ENCODE assay signal across 9 cellular contexts in the genomic region with DNA sequence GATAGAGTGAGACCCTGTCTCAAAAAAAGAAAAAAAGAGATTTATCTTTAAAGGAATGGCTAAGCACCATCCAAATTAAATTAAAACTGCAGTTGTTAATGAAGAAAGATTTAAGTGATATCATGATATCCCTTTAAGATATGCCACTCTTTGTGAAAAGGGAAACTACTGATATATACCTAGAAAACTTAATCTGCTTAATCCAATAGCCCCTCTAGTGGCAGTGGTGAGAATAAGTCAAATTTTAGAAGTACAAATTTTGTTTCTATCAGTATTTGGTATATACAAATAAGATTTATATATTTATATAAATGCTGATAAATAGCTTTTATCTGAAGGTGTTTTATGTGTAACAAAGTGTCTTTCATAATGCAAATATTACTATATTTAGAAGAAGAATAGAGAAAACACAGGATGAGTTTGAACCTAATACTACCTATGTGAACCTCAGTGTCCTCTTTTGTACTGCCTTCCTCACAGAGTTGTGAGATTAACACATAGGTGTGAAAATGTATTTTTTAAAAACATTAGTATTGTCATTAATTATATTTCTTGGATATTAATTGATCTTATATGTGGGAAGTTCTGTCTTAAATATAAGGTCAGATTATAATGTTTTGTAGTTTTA. TPM values are rescaled to one million over a fixed set of nuclear protein-coding genes. Genes with fewer than 3 reads are reported as not detected.
DNase-seq lines count a peak whose midpoint lies in the region; ATAC-seq and TF ChIP-seq lines count a peak whose summit lies in the region.
"Had no signal": no experiment of that assay in that cellular context is flagged by ENCODE, and none has a peak within 500 bp of the region (broad histone marks: within the 10 kb centered on the region; RNA-seq: fewer than 3 reads in every experiment).

No MANE protein-coding gene starts in this region.

- H4K20me1 ChIP-seq in OCI-LY1 (ENCODE audit: insufficient read depth, low read length) (no peaks in the 10 kb centered on the region), fibroblast of lung (ENCODE audit: control insufficient read depth, extremely low read depth, insufficient read depth, low read length) (no peaks in the 10 kb centered on the region)

- no peaks in the 10 kb centered on the region for H3F3A ChIP-seq in OCI-LY1 (ENCODE audit: insufficient read depth, low read length)

- no peaks in the 10 kb centered on the region for H3K9me3 ChIP-seq in heart left ventricle
- no peaks in the 10 kb centered on the region for H3K9me3 ChIP-seq in right cardiac atrium (ENCODE audit: control insufficient read depth, low read length)
- no peaks in the 10 kb centered on the region for H3K9me3 ChIP-seq in OCI-LY1 (ENCODE audit: low read length)
- H3K9me3 ChIP-seq in fibroblast of lung (ENCODE audit: control insufficient read depth, insufficient read depth, low read depth, low read length), result no peaks in the 10 kb centered on the region
- no peaks in the 10 kb centered on the region for H3K9me3 ChIP-seq in thyroid gland

- ATAC-seq in heart left ventricle (no peak), right cardiac atrium (no peak), GM19397 (IDR thresholded peaks at IDR 0.05; ENCODE audit: unreplicated experiment) (no peak), HG02885 (IDR thresholded peaks at IDR 0.05; ENCODE audit: poor library complexity, unreplicated experiment) (no peak), GM19452 (IDR thresholded peaks at IDR 0.05; ENCODE audit: unreplicated experiment) (no peak)

- H3K79me2 ChIP-seq in OCI-LY1 (ENCODE audit: insufficient read depth, low read length) (no peaks in the 10 kb centered on the region), fibroblast of lung (ENCODE audit: control insufficient read depth, insufficient read depth, low read length) (no peaks in the 10 kb centered on the region)

- H2AFZ ChIP-seq in OCI-LY1 (ENCODE audit: low read length), result no peak overlapping the region
- no peak overlapping the region for H2AFZ ChIP-seq in fibroblast of lung (ENCODE audit: low read length)

- intact Hi-C loops in heart left ventricle (cut with DNase I) (loop anchor here in 1 of 10 donors (10.0 kb wide), 1 partner anchor 643 kb away; no protein-coding TSS in a partner anchor), right cardiac atrium (cut with DNase I) (no loop called here), thyroid gland (cut with DNase I) (no loop called here)

- H3K9me2 ChIP-seq in OCI-LY1 (ENCODE audit: low read depth, low read length), result no peaks in the 10 kb centered on the region

- DNase-seq in heart left ventricle, result no peak
- no peak for DNase-seq in right cardiac atrium
- DNase-seq in fibroblast of lung (ENCODE audit: low read depth in 2 of 2), result peak; percentile 16 to 39
- DNase-seq in thyroid gland, result no peak
- DNase-seq: activated CD4-positive, alpha-beta T cell treated with anti-CD3 and anti-CD28 coated beads for 4 hours had no signal

- H3K27ac ChIP-seq in heart left ventricle, result no peak overlapping the region
- H3K27ac ChIP-seq in right cardiac atrium (ENCODE audit: low read length), result no peak overlapping the region
- no peak overlapping the region for H3K27ac ChIP-seq in OCI-LY1 (ENCODE audit: low read depth, low read length, poor library complexity, severe bottlenecking)
- H3K27ac ChIP-seq in fibroblast of lung (ENCODE audit: insufficient read depth, low read length), result no peak overlapping the region
- no peak overlapping the region for H3K27ac ChIP-seq in thyroid gland

- no peak overlapping the region for H3K9ac ChIP-seq in OCI-LY1 (ENCODE audit: low read length)
- H3K9ac ChIP-seq in fibroblast of lung (ENCODE audit: insufficient read depth, low read length), result no peak overlapping the region

- TF ChIP-seq POLR2A in heart left ventricle (IDR thresholded peaks at IDR 0.05), result no peak
- TF ChIP-seq POLR2A in thyroid gland (IDR thresholded peaks at IDR 0.05), result no peak

- H3K36me3 ChIP-seq in heart left ventricle (peaks cover 0 to 4% (median 0%) of the 10 kb centered on the region in 9 donors), OCI-LY1 (ENCODE audit: insufficient read depth, low read length) (no peaks in the 10 kb centered on the region), fibroblast of lung (ENCODE audit: control insufficient read depth, insufficient read depth, low read length) (no peaks in the 10 kb centered on the region), thyroid gland (no peaks in the 10 kb centered on the region)

- no peak overlapping the region for H3K4me3 ChIP-seq in heart left ventricle
- no peak overlapping the region for H3K4me3 ChIP-seq in right cardiac atrium (ENCODE audit: low read length)
- no peak overlapping the region for H3K4me3 ChIP-seq in OCI-LY1 (ENCODE audit: low read depth, low read length, poor library complexity, severe bottlenecking)
- no peak overlapping the region for H3K4me3 ChIP-seq in fibroblast of lung (replicated peaks in 1 of 4; ENCODE audit: control extremely low read depth in 1 of 4, insufficient read depth in 1 of 4, low read depth in 3 of 4, low read length in 4 of 4)
- H3K4me3 ChIP-seq in thyroid gland (replicated peaks in 1 of 3), result no peak overlapping the region

- H3K4me2 ChIP-seq in OCI-LY1 (ENCODE audit: low read length) (no peak overlapping the region), fibroblast of lung (ENCODE audit: extremely low read depth, insufficient read depth, low read length) (no peak overlapping the region)

- H3K27me3 ChIP-seq in heart left ventricle (no peaks in the 10 kb centered on the region), right cardiac atrium (ENCODE audit: control insufficient read depth, insufficient read depth) (no peaks in the 10 kb centered on the region), OCI-LY1 (ENCODE audit: insufficient read depth, low read length) (no peaks in the 10 kb centered on the region), fibroblast of lung (ENCODE audit: control insufficient read depth, insufficient read depth, low read length) (no peaks in the 10 kb centered on the region), thyroid gland (no peaks in the 10 kb centered on the region)

- H3K4me1 ChIP-seq in heart left ventricle, result no peaks in the 10 kb centered on the region
- no peaks in the 10 kb centered on the region for H3K4me1 ChIP-seq in right cardiac atrium (ENCODE audit: control insufficient read depth, insufficient read depth, low read length)
- no peaks in the 10 kb centered on the region for H3K4me1 ChIP-seq in OCI-LY1 (ENCODE audit: insufficient read depth, low read length, severe bottlenecking)
- no peaks in the 10 kb centered on the region for H3K4me1 ChIP-seq in fibroblast of lung (ENCODE audit: control insufficient read depth, extremely low read depth, insufficient read depth, low read length)
- no peaks in the 10 kb centered on the region for H3K4me1 ChIP-seq in thyroid gland

- TF ChIP-seq CTCF in heart left ventricle (IDR thresholded peaks at IDR 0.05) (peak in 11 of 12 donors; percentile 12 to 44 (median 35)), OCI-LY1 (IDR thresholded peaks at IDR 0.05; ENCODE audit: low read length) (peak; percentile 35), fibroblast of lung (conservative IDR thresholded peaks at IDR 0.05 in 1 of 2, IDR thresholded peaks at IDR 0.05 in 1 of 2; ENCODE audit: low read depth in 1 of 2, low read length in 2 of 2) (peak in 1 of 2 donors; percentile 57), thyroid gland (IDR thresholded peaks at IDR 0.05) (peak in 4 of 6 experiments; percentile 31 to 51 (median 42))

RNA-seq across cellular contexts. Expression of gene GARIN2, which starts 51.4 kb away (rescaled TPM):
- total RNA-seq in heart left ventricle (not detected), right cardiac atrium (under 1 TPM in 2 of 4 donors, not detected in 2; 0.23 to 0.50 TPM), fibroblast of lung (under 0.01 TPM in 1 of 2 replicates, not detected in the other), thyroid gland (not detected)
- polyA plus RNA-seq in heart left ventricle (not detected), right cardiac atrium (not detected), fibroblast of lung (not detected in 2 replicates)
- polyA plus RNA-seq in fibroblast of lung (2012), result not detected in 2 replicates
- polyA minus RNA-seq in fibroblast of lung (ENCODE audit: low replicate concordance), result not detected in 2 replicates

Comparison
In these comparisons a context has a peak if more than half of its experiments do, and no peak if none do; other contexts are left out.
1. DNase-seq: peak in fibroblast of lung (2 of 2); none in heart left ventricle (0 of 5), right cardiac atrium (0 of 3) and thyroid gland (0 of 2).